13 cellular contexts compared by ENCODE assay signal in genomic region chr5:126846756-126847155, GRCh38.
DNase-seq lines count a peak whose midpoint lies in the region; ATAC-seq and TF ChIP-seq lines count a peak whose summit lies in the region.
"Had no signal": no experiment of that assay in that cellular context is flagged by ENCODE, and none has a peak within 500 bp of the region (broad histone marks: within the 10 kb centered on the region; RNA-seq: fewer than 3 reads in every experiment).

No MANE protein-coding gene starts in this region.

- H3K36me3 ChIP-seq in mesodermal cell (ENCODE audit: control insufficient read depth, insufficient read depth, low read length): no peaks in the 10 kb centered on the region
- no peaks in the 10 kb centered on the region for H3K36me3 ChIP-seq in thoracic aorta
- H3K36me3 ChIP-seq: cardiac muscle cell had no signal

- H3K27me3 Mint-ChIP-seq in activated naive CD4-positive, alpha-beta T cell treated with anti-CD3 and anti-CD28 coated beads, Interleukin-2, amount 50 U/mL, for 24 hours: no peaks in the 10 kb centered on the region
- H3K27me3 Mint-ChIP-seq in WTC11 (ENCODE audit: low read depth): no peaks in the 10 kb centered on the region; the same call in 1 of the 2 replicates

- H3K9me3 ChIP-seq in mesodermal cell (ENCODE audit: control insufficient read depth, low read length): no peaks in the 10 kb centered on the region
- H3K9me3 ChIP-seq in thoracic aorta: no peaks in the 10 kb centered on the region

- no peaks in the 10 kb centered on the region for H3K27me3 ChIP-seq in thoracic aorta (replicated peaks; ENCODE audit: insufficient read depth)
- H3K27me3 ChIP-seq: cardiac muscle cell had no signal

- H3K36me3 Mint-ChIP-seq in activated naive CD4-positive, alpha-beta T cell treated with anti-CD3 and anti-CD28 coated beads, Interleukin-2, amount 50 U/mL, for 24 hours: no peaks in the 10 kb centered on the region
- peaks cover 0 to 7% of the 10 kb centered on the region in 2 donors for H3K36me3 Mint-ChIP-seq in activated naive CD4-positive, alpha-beta T cell treated with anti-CD3 and anti-CD28 coated beads, Interleukin-2, amount 50 U/mL, for 72 hours
- peaks cover 26% of the 10 kb centered on the region for H3K36me3 Mint-ChIP-seq in WTC11

- POLR2A ChIA-PET in WTC11 (lab: Charles Lee): no interaction called here

- H3K9me3 Mint-ChIP-seq in activated naive CD4-positive, alpha-beta T cell treated with anti-CD3 and anti-CD28 coated beads, Interleukin-2, amount 50 U/mL, for 24 hours: no peaks in the 10 kb centered on the region
- no peaks in the 10 kb centered on the region for H3K9me3 Mint-ChIP-seq in activated naive CD4-positive, alpha-beta T cell treated with anti-CD3 and anti-CD28 coated beads, Interleukin-2, amount 50 U/mL, for 72 hours
- H3K9me3 Mint-ChIP-seq in WTC11: no peaks in the 10 kb centered on the region
- H3K9me3 Mint-ChIP-seq: activated T-helper 2 cell treated with anti-CD3 and anti-CD28 coated beads, Interferon-gamma antibody, Interleukin-2, Interleukin-4, amounts not matched to agents 10 μg/mL and 5 μg/mL and 100 μg/mL, durations not matched to agents 14 hours and 24 hours and 36 hours had no signal

- H3K27ac ChIP-seq in mesodermal cell (ENCODE audit: low read depth, low read length, severe bottlenecking): peak overlapping the region; percentile 69
- no peak overlapping the region for H3K27ac ChIP-seq in thoracic aorta

- H3K4me1 ChIP-seq in mesodermal cell (ENCODE audit: control insufficient read depth, insufficient read depth, low read length, poor library complexity, severe bottlenecking) (peaks cover 31% of the 10 kb centered on the region), thoracic aorta (ENCODE audit: control insufficient read depth in 1 of 2, low read depth in 2 of 2) (peaks cover 6 to 37% of the 10 kb centered on the region in 2 donors)

- CTCF ChIA-PET in WTC11 (lab: Charles Lee): no interaction called here

- WGBS in mesodermal cell (ENCODE audit: insufficient coverage in 2 of 2), 2 experiments: 91 to 93% methylated on average over 3 of the region's 3 CpGs

- H3K4me3 Mint-ChIP-seq in activated naive CD4-positive, alpha-beta T cell treated with anti-CD3 and anti-CD28 coated beads, Interleukin-2, amount 50 U/mL, for 24 hours: no peak overlapping the region
- peak overlapping the region; percentile 95 for H3K4me3 Mint-ChIP-seq in WTC11

- H3K4me3 ChIP-seq in mesodermal cell (ENCODE audit: extremely low read depth, insufficient read depth, low read length, poor library complexity, severe bottlenecking) (no peak overlapping the region), thoracic aorta (peak overlapping the region; percentile 3)
- H3K4me3 ChIP-seq: cardiac muscle cell had no signal

- no peak for ATAC-seq in activated naive CD4-positive, alpha-beta T cell treated with anti-CD3 and anti-CD28 coated beads, Interleukin-2, amount 50 U/mL, for 72 hours
- ATAC-seq in WTC11 (peak; percentile 56), thoracic aorta (ENCODE audit: insufficient number of reproducible peaks, low FRiP score, low read depth) (no peak)
- ATAC-seq: activated CD4-positive, CD25-positive, alpha-beta regulatory T cell treated with anti-CD3 and anti-CD28 coated beads, Interleukin-2, amount 50 U/mL, for 24 hours had no signal

- TF ChIP-seq CTCF in WTC11 (IDR thresholded peaks at IDR 0.05) (no peak), thoracic aorta (IDR thresholded peaks at IDR 0.05) (no peak)

- H3K27ac Mint-ChIP-seq in activated naive CD4-positive, alpha-beta T cell treated with anti-CD3 and anti-CD28 coated beads, Interleukin-2, amount 50 U/mL, for 24 hours: peak overlapping the region; percentile 88
- H3K27ac Mint-ChIP-seq in activated naive CD4-positive, alpha-beta T cell treated with anti-CD3 and anti-CD28 coated beads, Interleukin-2, amount 50 U/mL, for 72 hours: peak overlapping the region in 1 of 2 donors; percentile 62
- peak overlapping the region; percentile 94 for H3K27ac Mint-ChIP-seq in WTC11
- H3K27ac Mint-ChIP-seq: activated T-helper 2 cell treated with anti-CD3 and anti-CD28 coated beads, Interferon-gamma antibody, Interleukin-2, Interleukin-4, amounts not matched to agents 10 μg/mL and 5 μg/mL and 100 μg/mL, durations not matched to agents 14 hours and 24 hours and 36 hours had no signal

- H3K4me1 Mint-ChIP-seq in activated naive CD4-positive, alpha-beta T cell treated with anti-CD3 and anti-CD28 coated beads, Interleukin-2, amount 50 U/mL, for 24 hours: peaks cover 61% of the 10 kb centered on the region
- H3K4me1 Mint-ChIP-seq in WTC11: peaks cover 73% of the 10 kb centered on the region

- DNase-seq in activated naive CD4-positive, alpha-beta T cell treated with anti-CD3 and anti-CD28 coated beads, Interleukin-2, amount 50 U/mL, for 72 hours (ENCODE audit: low spot score in 2 of 2): no peak
- DNase-seq in WTC11 (ENCODE audit: low spot score) (no peak), thoracic aorta (ENCODE audit: low spot score) (no peak), kidney glomerular epithelial cell (lab: John Stamatoyannopoulos, UW) (no peak), NCI-H2171 (lab: John Stamatoyannopoulos, UW) (no peak), NK-92 (lab: John Stamatoyannopoulos, UW; ENCODE audit: unreplicated experiment) (no peak)
- DNase-seq: NCI-H1105 treated with DMSO at 0.1 percent for 48 hours, SIG-M5 had no signal

TF ChIP-seq in WTC11, 78 proteins besides CTCF, POLR2A, EP300 and RAD21 (continues in another document):
- TF ChIP-seq HMGA2 (CRISPR knock-in tag; IDR thresholded peaks at IDR 0.05): no peak
- no peak for TF ChIP-seq FOXJ3 (CRISPR knock-in tag; IDR thresholded peaks at IDR 0.05; ENCODE audit: borderline replicate concordance)
- no peak for TF ChIP-seq ZNF671 (CRISPR knock-in tag; IDR thresholded peaks at IDR 0.05)
- no peak for TF ChIP-seq TEAD1 (CRISPR knock-in tag; IDR thresholded peaks at IDR 0.05)
- no peak for TF ChIP-seq IRF1 (CRISPR knock-in tag; IDR thresholded peaks at IDR 0.05)
- no peak for TF ChIP-seq KAT7 (CRISPR knock-in tag; IDR thresholded peaks at IDR 0.05; ENCODE audit: borderline replicate concordance)
- no peak for TF ChIP-seq ZNF532 (CRISPR knock-in tag; IDR thresholded peaks at IDR 0.05; ENCODE audit: borderline replicate concordance)
- TF ChIP-seq GRHL2 (CRISPR knock-in tag; IDR thresholded peaks at IDR 0.05; ENCODE audit: insufficient replicate concordance, severe bottlenecking): no peak
- no peak for TF ChIP-seq ZBTB21 (CRISPR knock-in tag; IDR thresholded peaks at IDR 0.05; ENCODE audit: borderline replicate concordance)
- no peak for TF ChIP-seq ESRRA (CRISPR knock-in tag; IDR thresholded peaks at IDR 0.05; ENCODE audit: borderline replicate concordance)
- TF ChIP-seq ELF4 (CRISPR knock-in tag; IDR thresholded peaks at IDR 0.05; ENCODE audit: low read depth): no peak
- no peak for TF ChIP-seq NFATC4 (CRISPR knock-in tag; IDR thresholded peaks at IDR 0.05)
